Comparison of ENCODE assay signal across 30 cellular contexts in the genomic region with DNA sequence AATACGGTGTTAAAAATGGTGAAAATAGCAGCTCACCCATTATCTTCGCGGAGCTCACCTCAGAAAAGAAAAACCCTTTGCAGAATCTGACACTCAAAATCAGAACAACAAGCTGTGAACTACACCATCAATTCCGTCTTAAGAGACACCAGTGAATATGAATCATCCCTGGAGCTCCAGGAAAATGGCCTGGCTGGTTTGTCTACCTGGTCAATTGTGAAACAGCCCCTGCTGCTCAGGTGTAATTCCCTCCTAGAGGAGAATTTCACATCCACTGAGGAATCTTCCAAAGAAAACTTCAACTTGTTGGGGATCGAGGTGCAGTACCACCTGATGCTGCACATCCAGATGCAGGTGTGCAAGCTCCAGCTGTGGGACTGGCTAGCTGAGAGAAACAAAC.
"Had no signal": no experiment of that assay in that cellular context is flagged by ENCODE, and none has a peak within 500 bp of the region (broad histone marks: within the 10 kb centered on the region; RNA-seq: fewer than 3 reads in every experiment).

No MANE protein-coding gene starts in this region.

- H3K27me3 Mint-ChIP-seq: activated B cell treated with CpG ODN at 0.5 μM for 24 hours; activated CD4-positive, alpha-beta memory T cell treated with anti-CD3 and anti-CD28 coated beads, Interleukin-2, amount 10 ng/mL, durations not matched to agents 7 days and 5 days; activated CD4-positive, alpha-beta T cell treated with anti-CD3 and anti-CD28 coated beads, Interleukin-2, amount 10 ng/mL, durations not matched to agents 7 days and 5 days; activated T-cell treated with anti-CD3 and anti-CD28 coated beads, Interleukin-2, amount 50 U/mL, for 24 hours; T-helper 17 cell had no signal

- H3K4me3 ChIP-seq: adrenal gland, body of pancreas, cardiac muscle cell, colonic mucosa had no signal

- H3K9me3 Mint-ChIP-seq: activated B cell treated with CpG ODN at 0.5 μM for 24 hours; activated CD4-positive, alpha-beta memory T cell treated with anti-CD3 and anti-CD28 coated beads, Interleukin-2, amount 10 ng/mL, durations not matched to agents 7 days and 5 days; activated CD4-positive, alpha-beta T cell treated with anti-CD3 and anti-CD28 coated beads, Interleukin-2, amount 10 ng/mL, durations not matched to agents 7 days and 5 days; activated naive CD4-positive, alpha-beta T cell treated with anti-CD3 and anti-CD28 coated beads, Interleukin-2, amount 10 ng/mL, durations not matched to agents 7 days and 5 days; activated naive CD4-positive, alpha-beta T cell treated with anti-CD3 and anti-CD28 coated beads, Interleukin-2, amount 50 U/mL, for 72 hours; activated T-cell treated with anti-CD3 and anti-CD28 coated beads, Interleukin-2, amount 50 U/mL, for 24 hours; activated T-cell treated with anti-CD3 and anti-CD28 coated beads, Interleukin-2, amount 50 U/mL, for 72 hours; T-helper 2 cell treated with Interferon-gamma antibody and Interleukin-4, amounts not matched to agents 5 μg/mL and 100 μg/mL, for 36 hours had no signal

- H3K4me3 Mint-ChIP-seq: activated B cell treated with CpG ODN at 0.5 μM for 24 hours; activated CD4-positive, alpha-beta memory T cell treated with anti-CD3 and anti-CD28 coated beads, Interleukin-2, amount 10 ng/mL, durations not matched to agents 7 days and 5 days; activated CD4-positive, alpha-beta T cell treated with anti-CD3 and anti-CD28 coated beads, Interleukin-2, amount 10 ng/mL, durations not matched to agents 7 days and 5 days; activated naive CD4-positive, alpha-beta T cell treated with anti-CD3 and anti-CD28 coated beads, Interleukin-2, amount 10 ng/mL, durations not matched to agents 7 days and 5 days; activated T-cell treated with anti-CD3 and anti-CD28 coated beads, Interleukin-2, amount 50 U/mL, for 24 hours; activated T-cell treated with anti-CD3 and anti-CD28 coated beads, Interleukin-2, amount 50 U/mL, for 72 hours; T-helper 17 cell; T-helper 2 cell treated with Interferon-gamma antibody and Interleukin-4, amounts not matched to agents 5 μg/mL and 100 μg/mL, for 36 hours had no signal

- H3K36me3 ChIP-seq: colonic mucosa had no signal

- H3K27me3 ChIP-seq: adrenal gland, body of pancreas, cardiac muscle cell, colonic mucosa had no signal

- H3K27ac Mint-ChIP-seq: activated B cell treated with CpG ODN at 0.5 μM for 24 hours; activated CD4-positive, alpha-beta memory T cell treated with anti-CD3 and anti-CD28 coated beads, Interleukin-2, amount 10 ng/mL, durations not matched to agents 7 days and 5 days; activated naive CD4-positive, alpha-beta T cell treated with anti-CD3 and anti-CD28 coated beads, Interleukin-2, amount 10 ng/mL, durations not matched to agents 7 days and 5 days; T-helper 17 cell; T-helper 2 cell treated with Interferon-gamma antibody and Interleukin-4, amounts not matched to agents 5 μg/mL and 100 μg/mL, for 36 hours had no signal

- DNase-seq: activated B cell treated with CpG ODN at 0.5 μM for 24 hours; activated CD4-positive, alpha-beta memory T cell treated with anti-CD3 and anti-CD28 coated beads, Interleukin-2, amount 10 ng/mL, durations not matched to agents 7 days and 5 days; activated CD4-positive, alpha-beta T cell treated with anti-CD3 and anti-CD28 coated beads, Interleukin-2, amount 10 ng/mL, durations not matched to agents 7 days and 5 days; activated CD4-positive, alpha-beta T cell treated with anti-CD3 and anti-CD28 coated beads, Interleukin-2, amount 50 U/mL, for 4 hours; activated CD8-positive, alpha-beta memory T cell treated with anti-CD3 and anti-CD28 coated beads, Interleukin-2, amount 50 U/mL, for 48 hours; activated gamma-delta T cell; activated naive CD4-positive, alpha-beta T cell; activated naive CD4-positive, alpha-beta T cell treated with anti-CD3 and anti-CD28 coated beads, Interleukin-2, amount 10 ng/mL, durations not matched to agents 7 days and 5 days; activated T-cell treated with anti-CD3 and anti-CD28 coated beads for 4 hours; activated T-cell treated with anti-CD3 and anti-CD28 coated beads, Interleukin-2, amount 50 U/mL, for 24 hours; activated T-cell treated with anti-CD3 and anti-CD28 coated beads, Interleukin-2, amount 50 U/mL, for 72 hours; adrenal gland; amygdala; aorta; body of pancreas; central memory CD4-positive, alpha-beta T cell; cerebellar nuclear complex; colonic mucosa; effector CD8-positive, alpha-beta T cell; foreskin fibroblast; head of caudate nucleus; T-helper 1 cell; T-helper 17 cell; T1000; WERI-Rb-1 had no signal

- H3K27ac ChIP-seq: adrenal gland, body of pancreas, colonic mucosa, WERI-Rb-1 had no signal

- H3K4me1 ChIP-seq: colonic mucosa had no signal

- ATAC-seq: activated CD4-positive, CD25-positive, alpha-beta regulatory T cell treated with anti-CD3 and anti-CD28 coated beads, Interleukin-2, amount 50 U/mL, for 24 hours; activated naive CD4-positive, alpha-beta T cell treated with anti-CD3 and anti-CD28 coated beads, Interleukin-2, amount 50 U/mL, for 72 hours; activated T-cell treated with anti-CD3 and anti-CD28 coated beads, Interleukin-2, amount 50 U/mL, for 72 hours; body of pancreas; esophagus mucosa; T-helper 17 cell had no signal

- H3K9me3 ChIP-seq: adrenal gland, body of pancreas, colonic mucosa had no signal
